Comparison of ENCODE assay signal across 16 cellular contexts in the genomic region with DNA sequence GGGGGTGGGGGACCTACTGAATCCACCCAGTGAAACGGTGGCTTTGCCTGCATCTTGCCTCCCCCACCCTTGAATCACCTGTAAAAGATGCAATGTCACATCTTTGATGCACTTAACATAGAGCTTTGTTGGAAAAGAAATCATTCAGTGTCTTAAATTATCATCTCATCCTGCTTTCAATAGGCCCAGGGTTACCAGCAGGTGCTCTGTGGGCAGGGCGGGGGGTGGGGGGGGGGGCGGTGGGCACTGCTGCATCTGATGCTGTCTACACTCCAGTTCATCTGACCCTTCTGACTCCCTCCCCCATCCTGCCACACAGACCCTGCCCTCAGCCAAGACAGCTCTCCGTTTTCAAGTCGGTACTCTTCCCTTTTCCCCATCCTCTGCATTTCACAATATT. TPM values are rescaled to one million over a fixed set of nuclear protein-coding genes. Genes with fewer than 3 reads are reported as not detected.
DNase-seq lines count a peak whose midpoint lies in the region; ATAC-seq and TF ChIP-seq lines count a peak whose summit lies in the region.
"Had no signal": no experiment of that assay in that cellular context is flagged by ENCODE, and none has a peak within 500 bp of the region (broad histone marks: within the 10 kb centered on the region; RNA-seq: fewer than 3 reads in every experiment).

No MANE protein-coding gene starts in this region.

- peaks cover 71 to 93% (median 81%) of the 10 kb centered on the region in 3 donors for H3K4me1 Mint-ChIP-seq in CD8-positive, alpha-beta memory T cell
- peaks cover 49% of the 10 kb centered on the region for H3K4me1 Mint-ChIP-seq in memory B cell
- H3K4me1 Mint-ChIP-seq: mesothelial cell of epicardium had no signal

- H3K27me3 ChIP-seq in BLaER1 treated with 17β-estradiol and CSF1 and Interleukin-3, amounts not matched to agents 10 nM and 100 nM, result no peaks in the 10 kb centered on the region; a peak in 1 of 22 replicates
- H3K27me3 ChIP-seq in CD8-positive, alpha-beta memory T cell (ENCODE audit: insufficient read depth, low read length, poor library complexity, severe bottlenecking), result no peaks in the 10 kb centered on the region
- H3K27me3 ChIP-seq in WERI-Rb-1 (ENCODE audit: insufficient read depth, low read depth, severe bottlenecking), result no peaks in the 10 kb centered on the region
- H3K27me3 ChIP-seq in PC-9 (ENCODE audit: insufficient read depth, low read depth), result no peaks in the 10 kb centered on the region
- H3K27me3 ChIP-seq: brain microvascular endothelial cell, dorsolateral prefrontal cortex, heart right ventricle had no signal

- H3K9ac ChIP-seq in BLaER1 treated with 17β-estradiol and CSF1 and Interleukin-3, amounts not matched to agents 10 nM and 100 nM, result peak overlapping the region in 4 of 11 experiments; percentile 11 to 40 (median 28); a peak in 5 of 22 replicates

- CTCF ChIA-PET in CD8-positive, alpha-beta memory T cell (lab: Charles Lee), result interaction anchor here (0.6 to 5.6 kb wide), 9 partner anchors 10 to 112 kb away, joined by 3 to 38 read pairs (median 3); no protein-coding TSS in a partner anchor
- CTCF ChIA-PET in PC-9 (lab: Charles Lee), result no interaction called here

- BruUV-seq in PC-9 (replicated peaks; lab: Mats Ljungman, UMichigan), result no TSS peak

- DNase-seq in CD8-positive, alpha-beta memory T cell, result no peak
- DNase-seq in WERI-Rb-1, result no peak
- no peak for DNase-seq in memory B cell (ENCODE audit: low spot score in 2 of 2)
- DNase-seq in PC-9, result no peak
- DNase-seq in NCI-H146 treated with DMSO at 0.1 percent for 48 hours (lab: John Stamatoyannopoulos, UW; ENCODE audit: unreplicated experiment), result no peak
- DNase-seq: brain microvascular endothelial cell, dorsolateral prefrontal cortex, heart right ventricle, IMR-90, NCI-H1105 treated with DMSO at 0.1 percent for 48 hours had no signal

- peak overlapping the region in 2 of 7 donors; percentile 13 to 21 for H3K4me3 Mint-ChIP-seq in CD8-positive, alpha-beta memory T cell
- no peak overlapping the region for H3K4me3 Mint-ChIP-seq in memory B cell
- H3K4me3 Mint-ChIP-seq: CD14-positive monocyte, mesothelial cell of epicardium had no signal

- no peak for ATAC-seq in memory B cell (ENCODE audit: low read depth)
- no peak for ATAC-seq in GM18870 (IDR thresholded peaks at IDR 0.05; ENCODE audit: unreplicated experiment)
- ATAC-seq: activated CD4-positive, CD25-positive, alpha-beta regulatory T cell treated with anti-CD3 and anti-CD28 coated beads, Interleukin-2, amount 50 U/mL, for 24 hours; HCT116; heart right ventricle had no signal

- TF ChIP-seq CTCF in WERI-Rb-1 (IDR thresholded peaks at IDR 0.05; ENCODE audit: low read depth, low read length), result no peak
- no peak for TF ChIP-seq CTCF in PC-9 (conservative IDR thresholded peaks at IDR 0.05)

- H3K79me2 ChIP-seq in PC-9 (ENCODE audit: low read depth), result no peaks in the 10 kb centered on the region

- no peaks in the 10 kb centered on the region for H4K20me1 ChIP-seq in BLaER1 treated with 17β-estradiol and CSF1 and Interleukin-3, amounts not matched to agents 10 nM and 100 nM
- no peaks in the 10 kb centered on the region for H4K20me1 ChIP-seq in PC-9 (ENCODE audit: insufficient read depth)

- no peak overlapping the region for H3K4me3 ChIP-seq in BLaER1 treated with 17β-estradiol and CSF1 and Interleukin-3, amounts not matched to agents 10 nM and 100 nM
- no peak overlapping the region for H3K4me3 ChIP-seq in CD8-positive, alpha-beta memory T cell (ENCODE audit: low read length)
- H3K4me3 ChIP-seq in WERI-Rb-1 (ENCODE audit: low read depth, low read length) (no peak overlapping the region), PC-9 (no peak overlapping the region)
- H3K4me3 ChIP-seq: dorsolateral prefrontal cortex, heart right ventricle had no signal

- no peaks in the 10 kb centered on the region for H3K36me3 ChIP-seq in BLaER1 treated with 17β-estradiol and CSF1 and Interleukin-3, amounts not matched to agents 10 nM and 100 nM
- peaks cover 13% of the 10 kb centered on the region for H3K36me3 ChIP-seq in CD8-positive, alpha-beta memory T cell (ENCODE audit: insufficient read depth, low read length)
- H3K36me3 ChIP-seq in WERI-Rb-1 (no peaks in the 10 kb centered on the region), PC-9 (ENCODE audit: low read depth) (no peaks in the 10 kb centered on the region)
- H3K36me3 ChIP-seq: brain microvascular endothelial cell had no signal

- no peaks in the 10 kb centered on the region for H3F3A ChIP-seq in PC-9 (ENCODE audit: insufficient read depth, low read depth)

- H2AFZ ChIP-seq in PC-9, result no peak overlapping the region

- H3K9me3 Mint-ChIP-seq in CD8-positive, alpha-beta memory T cell, result no peaks in the 10 kb centered on the region
- no peaks in the 10 kb centered on the region for H3K9me3 Mint-ChIP-seq in memory B cell
- H3K9me3 Mint-ChIP-seq: CD14-positive monocyte, mesothelial cell of epicardium had no signal

- no peaks in the 10 kb centered on the region for H3K27me3 Mint-ChIP-seq in CD8-positive, alpha-beta memory T cell
- no peaks in the 10 kb centered on the region for H3K27me3 Mint-ChIP-seq in memory B cell

- H3K27ac Mint-ChIP-seq in CD8-positive, alpha-beta memory T cell, result peak overlapping the region; percentile 92 to 98 (median 96)
- peak overlapping the region; percentile 98 for H3K27ac Mint-ChIP-seq in memory B cell
- H3K27ac Mint-ChIP-seq: CD14-positive monocyte, mesothelial cell of epicardium had no signal

- peak overlapping the region; percentile 3 to 80 (median 61); a peak in 17 of 22 replicates for H3K4me2 ChIP-seq in BLaER1 treated with 17β-estradiol and CSF1 and Interleukin-3, amounts not matched to agents 10 nM and 100 nM
- H3K4me2 ChIP-seq in PC-9, result no peak overlapping the region

- peaks cover 0 to 71% (median 19%) of the 10 kb centered on the region in 3 donors for H3K36me3 Mint-ChIP-seq in CD8-positive, alpha-beta memory T cell
- no peaks in the 10 kb centered on the region for H3K36me3 Mint-ChIP-seq in memory B cell
- H3K36me3 Mint-ChIP-seq: mesothelial cell of epicardium had no signal

- peaks cover 21 to 95% (median 87%) of the 10 kb centered on the region in 10 experiments for H3K4me1 ChIP-seq in BLaER1 treated with 17β-estradiol and CSF1 and Interleukin-3, amounts not matched to agents 10 nM and 100 nM
- peaks cover 80% of the 10 kb centered on the region for H3K4me1 ChIP-seq in CD8-positive, alpha-beta memory T cell (ENCODE audit: insufficient read depth, low read length)
- H3K4me1 ChIP-seq in PC-9 (replicated peaks; ENCODE audit: insufficient read depth), result no peaks in the 10 kb centered on the region

- intact Hi-C loops in PC-9 (cut with micrococcal nuclease; ENCODE audit: unreplicated experiment), result no loop called here

- H3K9me3 ChIP-seq in BLaER1 treated with 17β-estradiol and CSF1 and Interleukin-3, amounts not matched to agents 10 nM and 100 nM (replicated peaks in 1 of 11), result no peaks in the 10 kb centered on the region
- H3K9me3 ChIP-seq in CD8-positive, alpha-beta memory T cell (ENCODE audit: low read length), result no peaks in the 10 kb centered on the region
- H3K9me3 ChIP-seq in WERI-Rb-1 (ENCODE audit: severe bottlenecking), result no peaks in the 10 kb centered on the region
- no peaks in the 10 kb centered on the region for H3K9me3 ChIP-seq in PC-9 (ENCODE audit: insufficient read depth, low read depth)
- H3K9me3 ChIP-seq: heart right ventricle had no signal

- no peaks in the 10 kb centered on the region for H3K9me2 ChIP-seq in PC-9 (ENCODE audit: insufficient read depth)

- H3K27ac ChIP-seq in BLaER1 treated with 17β-estradiol and CSF1 and Interleukin-3, amounts not matched to agents 10 nM and 100 nM, result peak overlapping the region in 1 of 11 experiments; percentile 28; a peak in 1 of 22 replicates
- H3K27ac ChIP-seq in CD8-positive, alpha-beta memory T cell (ENCODE audit: low read depth, low read length), result no peak overlapping the region
- H3K27ac ChIP-seq in WERI-Rb-1 (peak overlapping the region; percentile 30), PC-9 (no peak overlapping the region)
- H3K27ac ChIP-seq: brain microvascular endothelial cell had no signal

- POLR2A ChIA-PET in CD8-positive, alpha-beta memory T cell (lab: Charles Lee), result interaction anchor here (0.9 to 7.0 kb wide), 5 partner anchors 10 to 33 kb away, joined by 7 to 67 read pairs (median 26); partner anchors contain the start of gene TRAF1
- POLR2A ChIA-PET in PC-9 (lab: Charles Lee; ENCODE audit: unreplicated experiment), result no interaction called here

RNA-seq across cellular contexts. Expression of gene TRAF1, which starts 24.3 kb away (rescaled TPM):
- total RNA-seq in CD8-positive, alpha-beta memory T cell, result 100 to 1,000 TPM; 316 to 322 TPM
- polyA plus RNA-seq in CD8-positive, alpha-beta memory T cell, result 12.1 TPM
- total RNA-seq in PC-9 (2021), result 2.7 and 2.9 TPM in 2 replicates

RNA-seq across cellular contexts. Expression of gene PHF19, which starts 25.3 kb away (rescaled TPM):
- total RNA-seq in CD8-positive, alpha-beta memory T cell, result 100 to 1,000 TPM; 206 to 214 TPM
- 8.3 TPM for polyA plus RNA-seq in CD8-positive, alpha-beta memory T cell
- 66.4 and 72.9 TPM in 2 replicates for total RNA-seq in PC-9 (2021)

RNA-seq across cellular contexts. Expression of gene PSMD5, which starts 59.6 kb away (rescaled TPM):
- 10 to 100 TPM; 60.9 to 63.7 TPM for total RNA-seq in CD8-positive, alpha-beta memory T cell
- polyA plus RNA-seq in CD8-positive, alpha-beta memory T cell, result 21.1 TPM
- total RNA-seq in PC-9 (2021), result 86.4 and 96.2 TPM in 2 replicates

Comparison
In these comparisons a context has a peak if more than half of its experiments do, and no peak if none do; other contexts are left out.
1. RNA of gene TRAF1, which starts 24.3 kb away (total RNA-seq): 316 to 322 TPM in CD8-positive, alpha-beta memory T cell; 2.7 to 2.9 TPM in PC-9; every median in the first group is over 10 times any median in the second.